ENCODE assay signal across 11 cellular contexts in genomic region chr22:39079054-39079453, GRCh38. TPM values are rescaled to one million over a fixed set of nuclear protein-coding genes. Genes with fewer than 3 reads are reported as not detected.
DNase-seq lines count a peak whose midpoint lies in the region; ATAC-seq and TF ChIP-seq lines count a peak whose summit lies in the region.
"Not testable (repeated sequence)": the region's sequence is repeated elsewhere in the genome, so short reads cannot be mapped to it uniquely, and the experiment has no call there.
"Had no signal": no experiment of that assay in that cellular context is flagged by ENCODE, and none has a peak within 500 bp of the region (broad histone marks: within the 10 kb centered on the region; RNA-seq: fewer than 3 reads in every experiment).

No MANE protein-coding gene starts in this region.

- not testable (repeated sequence) for ATAC-seq in activated B cell treated with CpG ODN at 0.5 μM for 24 hours (ENCODE audit: low read depth); activated CD8-positive, alpha-beta T cell treated with anti-CD3 and anti-CD28 coated beads, Interleukin-2, amount 10 ng/mL, durations not matched to agents 7 days and 5 days; activated naive CD8-positive, alpha-beta T cell treated with anti-CD3 and anti-CD28 coated beads, Interleukin-2, amount 50 U/mL, for 24 hours; memory B cell (ENCODE audit: low read depth); stimulated activated naive CD8-positive, alpha-beta T cell treated with anti-CD3 and anti-CD28 coated beads, Interleukin-15, amount 100 ng/mL, for 72 hours

- CTCF ChIA-PET in CD8-positive, alpha-beta memory T cell (lab: Charles Lee): interaction anchor here (1.4 to 2.5 kb wide), 6 partner anchors 11 to 209 kb away, joined by 3 to 6 read pairs (median 4); no protein-coding TSS in a partner anchor
- CTCF ChIA-PET in activated B cell treated with CpG ODN at 0.5 μM for 24 hours (lab: Charles Lee): not testable (repeated sequence)
- CTCF ChIA-PET in activated CD8-positive, alpha-beta T cell treated with anti-CD3 and anti-CD28 coated beads, Interleukin-2, amount 10 ng/mL, durations not matched to agents 7 days and 5 days (lab: Charles Lee): interaction anchor here (0.7 to 2.1 kb wide), 2 partner anchors 10 to 72 kb away, joined by 3 to 6 read pairs; no protein-coding TSS in a partner anchor

- peak overlapping the region; percentile 86 for H3K27ac ChIP-seq in CD8-positive, alpha-beta memory T cell (ENCODE audit: low read depth, low read length)

- intact Hi-C loops in activated B cell treated with CpG ODN at 0.5 μM for 24 hours (cut with micrococcal nuclease); activated T-helper 2 cell treated with anti-CD3 and anti-CD28 coated beads, Interferon-gamma antibody, Interleukin-2, Interleukin-4, amounts not matched to agents 10 μg/mL and 5 μg/mL and 100 μg/mL, durations not matched to agents 14 hours and 24 hours and 36 hours (cut with micrococcal nuclease): not testable (repeated sequence)

- peaks cover 56 to 75% (median 64%) of the 10 kb centered on the region in 3 donors for H3K4me1 Mint-ChIP-seq in CD8-positive, alpha-beta memory T cell
- peaks cover 71% of the 10 kb centered on the region for H3K4me1 Mint-ChIP-seq in activated B cell treated with CpG ODN at 0.5 μM for 24 hours
- peaks cover 69% of the 10 kb centered on the region for H3K4me1 Mint-ChIP-seq in activated CD8-positive, alpha-beta T cell treated with anti-CD3 and anti-CD28 coated beads, Interleukin-2, amount 10 ng/mL, durations not matched to agents 7 days and 5 days (ENCODE audit: low read depth)
- peaks cover 34% of the 10 kb centered on the region for H3K4me1 Mint-ChIP-seq in activated T-helper 2 cell treated with anti-CD3 and anti-CD28 coated beads, Interferon-gamma antibody, Interleukin-2, Interleukin-4, amounts not matched to agents 10 μg/mL and 5 μg/mL and 100 μg/mL, durations not matched to agents 14 hours and 24 hours and 36 hours (ENCODE audit: low read depth)
- H3K4me1 Mint-ChIP-seq in activated naive CD8-positive, alpha-beta T cell treated with anti-CD3 and anti-CD28 coated beads, Interleukin-2, amount 50 U/mL, for 24 hours: peaks cover 75% of the 10 kb centered on the region
- H3K4me1 Mint-ChIP-seq in memory B cell: peaks cover 37% of the 10 kb centered on the region
- H3K4me1 Mint-ChIP-seq in progenitor cell of endocrine pancreas (ENCODE audit: low read depth): peaks cover 21% of the 10 kb centered on the region
- peaks cover 66% of the 10 kb centered on the region for H3K4me1 Mint-ChIP-seq in stimulated activated naive CD8-positive, alpha-beta T cell treated with anti-CD3 and anti-CD28 coated beads, Interleukin-15, amount 100 ng/mL, for 72 hours

- H3K4me1 ChIP-seq in CD8-positive, alpha-beta memory T cell (ENCODE audit: insufficient read depth, low read length): peaks cover 57% of the 10 kb centered on the region

- not testable (repeated sequence) for H3K9me3 Mint-ChIP-seq in CD8-positive, alpha-beta memory T cell; activated B cell treated with CpG ODN at 0.5 μM for 24 hours; activated CD8-positive, alpha-beta T cell treated with anti-CD3 and anti-CD28 coated beads, Interleukin-2, amount 10 ng/mL, durations not matched to agents 7 days and 5 days (ENCODE audit: insufficient read depth); activated T-helper 2 cell treated with anti-CD3 and anti-CD28 coated beads, Interferon-gamma antibody, Interleukin-2, Interleukin-4, amounts not matched to agents 10 μg/mL and 5 μg/mL and 100 μg/mL, durations not matched to agents 14 hours and 24 hours and 36 hours; activated naive CD8-positive, alpha-beta T cell treated with anti-CD3 and anti-CD28 coated beads, Interleukin-2, amount 50 U/mL, for 24 hours; memory B cell; progenitor cell of endocrine pancreas (ENCODE audit: low read depth); stimulated activated naive CD8-positive, alpha-beta T cell treated with anti-CD3 and anti-CD28 coated beads, Interleukin-15, amount 100 ng/mL, for 72 hours

- TF ChIP-seq CTCF in activated B cell treated with CpG ODN at 0.5 μM for 24 hours (IDR thresholded peaks at IDR 0.05); progenitor cell of endocrine pancreas (IDR thresholded peaks at IDR 0.05; ENCODE audit: unreplicated experiment): not testable (repeated sequence)

- H3K27ac Mint-ChIP-seq in CD8-positive, alpha-beta memory T cell: peak overlapping the region; percentile 95 to 100 (median 98)
- H3K27ac Mint-ChIP-seq in activated B cell treated with CpG ODN at 0.5 μM for 24 hours: peak overlapping the region; percentile 91
- peak overlapping the region; percentile 49 for H3K27ac Mint-ChIP-seq in activated CD8-positive, alpha-beta T cell treated with anti-CD3 and anti-CD28 coated beads, Interleukin-2, amount 10 ng/mL, durations not matched to agents 7 days and 5 days
- H3K27ac Mint-ChIP-seq in activated T-helper 2 cell treated with anti-CD3 and anti-CD28 coated beads, Interferon-gamma antibody, Interleukin-2, Interleukin-4, amounts not matched to agents 10 μg/mL and 5 μg/mL and 100 μg/mL, durations not matched to agents 14 hours and 24 hours and 36 hours; memory B cell: not testable (repeated sequence)
- H3K27ac Mint-ChIP-seq in activated naive CD8-positive, alpha-beta T cell treated with anti-CD3 and anti-CD28 coated beads, Interleukin-2, amount 50 U/mL, for 24 hours: peak overlapping the region; percentile 93
- H3K27ac Mint-ChIP-seq in progenitor cell of endocrine pancreas: peak overlapping the region; percentile 77
- H3K27ac Mint-ChIP-seq in stimulated activated naive CD8-positive, alpha-beta T cell treated with anti-CD3 and anti-CD28 coated beads, Interleukin-15, amount 100 ng/mL, for 72 hours: peak overlapping the region in 1 of 2 donors; percentile 54

- H3K9me3 ChIP-seq in CD8-positive, alpha-beta memory T cell (ENCODE audit: low read length): not testable (repeated sequence)

- H3K27me3 Mint-ChIP-seq in CD8-positive, alpha-beta memory T cell; activated B cell treated with CpG ODN at 0.5 μM for 24 hours; activated CD8-positive, alpha-beta T cell treated with anti-CD3 and anti-CD28 coated beads, Interleukin-2, amount 10 ng/mL, durations not matched to agents 7 days and 5 days (ENCODE audit: low read depth); activated T-helper 2 cell treated with anti-CD3 and anti-CD28 coated beads, Interferon-gamma antibody, Interleukin-2, Interleukin-4, amounts not matched to agents 10 μg/mL and 5 μg/mL and 100 μg/mL, durations not matched to agents 14 hours and 24 hours and 36 hours (ENCODE audit: low read depth); activated naive CD8-positive, alpha-beta T cell treated with anti-CD3 and anti-CD28 coated beads, Interleukin-2, amount 50 U/mL, for 24 hours; memory B cell; progenitor cell of endocrine pancreas; stimulated activated naive CD8-positive, alpha-beta T cell treated with anti-CD3 and anti-CD28 coated beads, Interleukin-15, amount 100 ng/mL, for 72 hours: not testable (repeated sequence)

- H3K36me3 Mint-ChIP-seq in CD8-positive, alpha-beta memory T cell: peaks cover 13 to 64% (median 24%) of the 10 kb centered on the region in 3 donors
- H3K36me3 Mint-ChIP-seq in activated B cell treated with CpG ODN at 0.5 μM for 24 hours (ENCODE audit: low read depth): peaks cover 54% of the 10 kb centered on the region
- peaks cover 61% of the 10 kb centered on the region for H3K36me3 Mint-ChIP-seq in activated CD8-positive, alpha-beta T cell treated with anti-CD3 and anti-CD28 coated beads, Interleukin-2, amount 10 ng/mL, durations not matched to agents 7 days and 5 days (ENCODE audit: low read depth)
- peaks cover 37% of the 10 kb centered on the region for H3K36me3 Mint-ChIP-seq in activated T-helper 2 cell treated with anti-CD3 and anti-CD28 coated beads, Interferon-gamma antibody, Interleukin-2, Interleukin-4, amounts not matched to agents 10 μg/mL and 5 μg/mL and 100 μg/mL, durations not matched to agents 14 hours and 24 hours and 36 hours (ENCODE audit: low read depth)
- peaks cover 39% of the 10 kb centered on the region for H3K36me3 Mint-ChIP-seq in activated naive CD8-positive, alpha-beta T cell treated with anti-CD3 and anti-CD28 coated beads, Interleukin-2, amount 50 U/mL, for 24 hours (ENCODE audit: low read depth)
- peaks cover 16% of the 10 kb centered on the region for H3K36me3 Mint-ChIP-seq in memory B cell
- not testable (repeated sequence) for H3K36me3 Mint-ChIP-seq in progenitor cell of endocrine pancreas (ENCODE audit: insufficient read depth)

- peak in 1 of 5 donors; percentile 62 for DNase-seq in CD8-positive, alpha-beta memory T cell
- not testable (repeated sequence) for DNase-seq in activated B cell treated with CpG ODN at 0.5 μM for 24 hours; activated CD8-positive, alpha-beta T cell treated with anti-CD3 and anti-CD28 coated beads, Interleukin-2, amount 10 ng/mL, durations not matched to agents 7 days and 5 days; activated T-helper 2 cell treated with anti-CD3 and anti-CD28 coated beads, Interferon-gamma antibody, Interleukin-2, Interleukin-4, amounts not matched to agents 10 μg/mL and 5 μg/mL and 100 μg/mL, durations not matched to agents 14 hours and 24 hours and 36 hours (ENCODE audit: low spot score); activated naive CD8-positive, alpha-beta T cell treated with anti-CD3 and anti-CD28 coated beads, Interleukin-2, amount 50 U/mL, for 24 hours; memory B cell (ENCODE audit: low spot score in 2 of 2); progenitor cell of endocrine pancreas (ENCODE audit: low spot score, unreplicated experiment); stimulated activated naive CD8-positive, alpha-beta T cell treated with anti-CD3 and anti-CD28 coated beads, Interleukin-15, amount 100 ng/mL, for 72 hours

- H3K27me3 ChIP-seq in CD8-positive, alpha-beta memory T cell (ENCODE audit: insufficient read depth, low read length, poor library complexity, severe bottlenecking): not testable (repeated sequence)

- peak overlapping the region; percentile 84 to 98 (median 93) for H3K4me3 Mint-ChIP-seq in CD8-positive, alpha-beta memory T cell
- peak overlapping the region; percentile 7 for H3K4me3 Mint-ChIP-seq in activated B cell treated with CpG ODN at 0.5 μM for 24 hours
- H3K4me3 Mint-ChIP-seq in activated CD8-positive, alpha-beta T cell treated with anti-CD3 and anti-CD28 coated beads, Interleukin-2, amount 10 ng/mL, durations not matched to agents 7 days and 5 days: peak overlapping the region; percentile 95
- peak overlapping the region; percentile 33 for H3K4me3 Mint-ChIP-seq in activated T-helper 2 cell treated with anti-CD3 and anti-CD28 coated beads, Interferon-gamma antibody, Interleukin-2, Interleukin-4, amounts not matched to agents 10 μg/mL and 5 μg/mL and 100 μg/mL, durations not matched to agents 14 hours and 24 hours and 36 hours (ENCODE audit: low read depth)
- H3K4me3 Mint-ChIP-seq in activated naive CD8-positive, alpha-beta T cell treated with anti-CD3 and anti-CD28 coated beads, Interleukin-2, amount 50 U/mL, for 24 hours: peak overlapping the region; percentile 94
- peak overlapping the region; percentile 29 for H3K4me3 Mint-ChIP-seq in memory B cell
- H3K4me3 Mint-ChIP-seq in progenitor cell of endocrine pancreas (ENCODE audit: low read depth): not testable (repeated sequence)
- H3K4me3 Mint-ChIP-seq in stimulated activated naive CD8-positive, alpha-beta T cell treated with anti-CD3 and anti-CD28 coated beads, Interleukin-15, amount 100 ng/mL, for 72 hours: peak overlapping the region; percentile 42 to 96

- POLR2A ChIA-PET in CD8-positive, alpha-beta memory T cell (lab: Charles Lee): interaction anchor here (0.6 to 1.0 kb wide), 3 partner anchors 11 to 324 kb away, joined by 3 to 6 read pairs (median 3); no protein-coding TSS in a partner anchor
- POLR2A ChIA-PET in activated B cell treated with CpG ODN at 0.5 μM for 24 hours (lab: Charles Lee): interaction anchor here (0.7 to 16.5 kb wide), 7 partner anchors 12 to 76 kb away, joined by 3 to 212 read pairs (median 3); partner anchors contain the start of gene APOBEC3H
- POLR2A ChIA-PET in activated CD8-positive, alpha-beta T cell treated with anti-CD3 and anti-CD28 coated beads, Interleukin-2, amount 10 ng/mL, durations not matched to agents 7 days and 5 days (lab: Charles Lee): interaction anchor here (1.0 to 1.4 kb wide), 2 partner anchors 16 to 20 kb away, joined by 3 to 4 read pairs; no protein-coding TSS in a partner anchor

- peak overlapping the region; percentile 89 for H3K4me3 ChIP-seq in CD8-positive, alpha-beta memory T cell (ENCODE audit: low read length)

- H3K36me3 ChIP-seq in CD8-positive, alpha-beta memory T cell (ENCODE audit: insufficient read depth, low read length): peaks cover 23% of the 10 kb centered on the region

RNA-seq across cellular contexts. Expression of gene APOBEC3G, which starts 2.0 kb away (rescaled TPM):
- total RNA-seq in CD8-positive, alpha-beta memory T cell: 100 to 1,000 TPM; 158 to 165 TPM
- 256 TPM for polyA plus RNA-seq in CD8-positive, alpha-beta memory T cell
- total RNA-seq in activated B cell treated with CpG ODN at 0.5 μM for 24 hours (145 and 152 TPM in 2 replicates), progenitor cell of endocrine pancreas (4.8 and 7.9 TPM in 2 replicates)
- 100 to 1,000 TPM; 134 to 138 TPM for total RNA-seq in activated CD8-positive, alpha-beta T cell treated with anti-CD3 and anti-CD28 coated beads, Interleukin-2, amount 10 ng/mL, durations not matched to agents 7 days and 5 days
- total RNA-seq in activated T-helper 2 cell treated with anti-CD3 and anti-CD28 coated beads, Interferon-gamma antibody, Interleukin-2, Interleukin-4, amounts not matched to agents 10 μg/mL and 5 μg/mL and 100 μg/mL, durations not matched to agents 14 hours and 24 hours and 36 hours: 61.4 and 63.7 TPM in 2 replicates

RNA-seq across cellular contexts. Expression of gene APOBEC3H, which starts 18.0 kb away (rescaled TPM):
- total RNA-seq in CD8-positive, alpha-beta memory T cell: 10 to 100 TPM; 10.8 to 11.0 TPM
- 11.7 TPM for polyA plus RNA-seq in CD8-positive, alpha-beta memory T cell
- 1.4 TPM in 2 replicates for total RNA-seq in activated B cell treated with CpG ODN at 0.5 μM for 24 hours
- 10 to 100 TPM; 82.8 to 89.7 TPM for total RNA-seq in activated CD8-positive, alpha-beta T cell treated with anti-CD3 and anti-CD28 coated beads, Interleukin-2, amount 10 ng/mL, durations not matched to agents 7 days and 5 days
- 7.3 and 8.3 TPM in 2 replicates for total RNA-seq in activated T-helper 2 cell treated with anti-CD3 and anti-CD28 coated beads, Interferon-gamma antibody, Interleukin-2, Interleukin-4, amounts not matched to agents 10 μg/mL and 5 μg/mL and 100 μg/mL, durations not matched to agents 14 hours and 24 hours and 36 hours
- total RNA-seq in progenitor cell of endocrine pancreas: not detected in 2 replicates
- total RNA-seq: A673, Daoy, GM23338 had no signal
- polyA plus RNA-seq: GM23338 had no signal

RNA-seq across cellular contexts. Expression of gene APOBEC3F, which starts 38.4 kb away (rescaled TPM):
- total RNA-seq in CD8-positive, alpha-beta memory T cell: 10 to 100 TPM; 28.4 to 30.1 TPM
- polyA plus RNA-seq in CD8-positive, alpha-beta memory T cell: 20.5 TPM
- total RNA-seq in activated B cell treated with CpG ODN at 0.5 μM for 24 hours (75.6 and 82.4 TPM in 2 replicates), progenitor cell of endocrine pancreas (23.6 and 25.3 TPM in 2 replicates)
- total RNA-seq in activated CD8-positive, alpha-beta T cell treated with anti-CD3 and anti-CD28 coated beads, Interleukin-2, amount 10 ng/mL, durations not matched to agents 7 days and 5 days: 10 to 100 TPM; 43.1 to 48.8 TPM
- 23.8 and 24.1 TPM in 2 replicates for total RNA-seq in activated T-helper 2 cell treated with anti-CD3 and anti-CD28 coated beads, Interferon-gamma antibody, Interleukin-2, Interleukin-4, amounts not matched to agents 10 μg/mL and 5 μg/mL and 100 μg/mL, durations not matched to agents 14 hours and 24 hours and 36 hours

RNA-seq across cellular contexts. Expression of gene APOBEC3D, which starts 58.1 kb away (rescaled TPM):
- 10 to 100 TPM; 40.8 to 41.3 TPM for total RNA-seq in CD8-positive, alpha-beta memory T cell
- polyA plus RNA-seq in CD8-positive, alpha-beta memory T cell: 20.1 TPM
- 42.6 and 52.9 TPM in 2 replicates for total RNA-seq in activated B cell treated with CpG ODN at 0.5 μM for 24 hours
- total RNA-seq in activated CD8-positive, alpha-beta T cell treated with anti-CD3 and anti-CD28 coated beads, Interleukin-2, amount 10 ng/mL, durations not matched to agents 7 days and 5 days: 10 to 100 TPM; 49.1 to 51.5 TPM
- total RNA-seq in activated T-helper 2 cell treated with anti-CD3 and anti-CD28 coated beads, Interferon-gamma antibody, Interleukin-2, Interleukin-4, amounts not matched to agents 10 μg/mL and 5 μg/mL and 100 μg/mL, durations not matched to agents 14 hours and 24 hours and 36 hours: 29.7 and 31.2 TPM in 2 replicates
- total RNA-seq in progenitor cell of endocrine pancreas: 2.0 and 2.4 TPM in 2 replicates
